Comparison of ENCODE assay signal across 8 cellular contexts in genomic region chr3:126607214-126607908, GRCh38. TPM values are rescaled to one million over a fixed set of nuclear protein-coding genes. Genes with fewer than 3 reads are reported as not detected.
DNase-seq lines count a peak whose midpoint lies in the region; ATAC-seq, FAIRE-seq and TF ChIP-seq lines count a peak whose summit lies in the region.

No MANE protein-coding gene starts in this region.

- H3K4me1 Mint-ChIP-seq in activated naive CD4-positive, alpha-beta T cell treated with anti-CD3 and anti-CD28 coated beads for 36 hours (ENCODE audit: low read depth), result peaks cover 7% of the 10 kb centered on the region

- DNase-seq in activated naive CD4-positive, alpha-beta T cell treated with anti-CD3 and anti-CD28 coated beads for 36 hours, result peak; percentile 11
- no peak for DNase-seq in activated naive CD4-positive, alpha-beta T cell (lab: John Stamatoyannopoulos, UW)
- DNase-seq in RKO (ENCODE audit: low spot score), result peak; percentile 59
- peak; percentile 72 for DNase-seq in fibroblast of mammary gland (ENCODE audit: low read depth)
- DNase-seq in stimulated activated CD8-positive, alpha-beta memory T cell treated with anti-CD3 and anti-CD28 coated beads, Interleukin-7, amount 100 ng/mL, for 48 hours (ENCODE audit: extremely low read depth in 1 of 2, low read depth in 1 of 2), result peak; percentile 1 to 25
- no peak for DNase-seq in D721Med (ENCODE audit: insufficient read length, low spot score)
- no peak for DNase-seq in HuH-7 (ENCODE audit: low spot score)

- no peak overlapping the region for H3K4me3 ChIP-seq in fibroblast of mammary gland (ENCODE audit: control insufficient read depth, low read depth, low read length)

- H3K9me3 Mint-ChIP-seq in activated naive CD4-positive, alpha-beta T cell treated with anti-CD3 and anti-CD28 coated beads for 36 hours, result no peaks in the 10 kb centered on the region

- H3K27ac Mint-ChIP-seq in activated naive CD4-positive, alpha-beta T cell treated with anti-CD3 and anti-CD28 coated beads for 36 hours, result no peak overlapping the region

- no peak for FAIRE-seq in D721Med (lab: Jason Lieb, UNC)

- no peaks in the 10 kb centered on the region for H3K27me3 Mint-ChIP-seq in activated naive CD4-positive, alpha-beta T cell treated with anti-CD3 and anti-CD28 coated beads for 36 hours (ENCODE audit: low read depth)

- CTCF ChIA-PET in activated naive CD4-positive, alpha-beta T cell treated with anti-CD3 and anti-CD28 coated beads for 36 hours (lab: Charles Lee), result interaction anchor here (0.5 to 1.0 kb wide), 2 partner anchors 85 to 618 kb away, joined by 3 read pairs; no protein-coding TSS in a partner anchor

- TF ChIP-seq CTCF in fibroblast of mammary gland (conservative IDR thresholded peaks at IDR 0.05; ENCODE audit: control insufficient read depth, insufficient read depth, low read depth, low read length) (no peak), D721Med (IDR thresholded peaks at IDR 0.05; ENCODE audit: insufficient read depth, missing control alignments) (no peak)

- intact Hi-C loops in activated naive CD4-positive, alpha-beta T cell treated with anti-CD3 and anti-CD28 coated beads for 36 hours (cut with micrococcal nuclease), result no loop called here

- peaks cover 32% of the 10 kb centered on the region for H3K36me3 Mint-ChIP-seq in activated naive CD4-positive, alpha-beta T cell treated with anti-CD3 and anti-CD28 coated beads for 36 hours (ENCODE audit: low read depth)

- no peak for ATAC-seq in HG03175 (IDR thresholded peaks at IDR 0.05; ENCODE audit: unreplicated experiment)

- H3K4me3 Mint-ChIP-seq in activated naive CD4-positive, alpha-beta T cell treated with anti-CD3 and anti-CD28 coated beads for 36 hours, result no peak overlapping the region

RNA-seq across cellular contexts. Expression of gene TXNRD3, which starts 47.6 kb away (rescaled TPM):
- total RNA-seq in activated naive CD4-positive, alpha-beta T cell treated with anti-CD3 and anti-CD28 coated beads for 36 hours, result 1 to 10 TPM; 3.1 to 4.6 TPM

RNA-seq across cellular contexts. Expression of gene C3orf22, which starts 48.6 kb away (rescaled TPM):
- total RNA-seq in activated naive CD4-positive, alpha-beta T cell treated with anti-CD3 and anti-CD28 coated beads for 36 hours, result not detected

Comparison
In these comparisons a context has a peak if more than half of its experiments do, and no peak if none do; other contexts are left out.
1. DNase-seq: peak in activated naive CD4-positive, alpha-beta T cell treated with anti-CD3 and anti-CD28 coated beads for 36 hours (single experiment), RKO (single experiment), fibroblast of mammary gland (single experiment) and stimulated activated CD8-positive, alpha-beta memory T cell treated with anti-CD3 and anti-CD28 coated beads, Interleukin-7, amount 100 ng/mL, for 48 hours (2 of 2); none in activated naive CD4-positive, alpha-beta T cell (0 of 4), D721Med (single experiment) and HuH-7 (single experiment).